8 cellular contexts compared by ENCODE assay signal in genomic region chr14:102320671-102321455, GRCh38. TPM values are rescaled to one million over a fixed set of nuclear protein-coding genes. Genes with fewer than 3 reads are reported as not detected.
DNase-seq lines count a peak whose midpoint lies in the region; ATAC-seq, FAIRE-seq and TF ChIP-seq lines count a peak whose summit lies in the region.

No MANE protein-coding gene starts in this region.

- TF ChIP-seq CTCF in heart right ventricle (IDR thresholded peaks at IDR 0.05): no peak
- TF ChIP-seq CTCF in bronchial epithelial cell (IDR thresholded peaks at IDR 0.05; ENCODE audit: insufficient read depth, low read length, severe bottlenecking): no peak
- TF ChIP-seq CTCF in foreskin keratinocyte (conservative IDR thresholded peaks at IDR 0.05): no peak

- no peaks in the 10 kb centered on the region for H3K27me3 ChIP-seq in heart right ventricle
- H3K27me3 ChIP-seq in bronchial epithelial cell (ENCODE audit: control insufficient read depth, insufficient read depth, low read length): no peaks in the 10 kb centered on the region
- no peaks in the 10 kb centered on the region for H3K27me3 ChIP-seq in mucosa of stomach (ENCODE audit: control insufficient read depth, insufficient read depth, low read length)
- no peaks in the 10 kb centered on the region for H3K27me3 ChIP-seq in foreskin keratinocyte

- DNase-seq in heart right ventricle (no peak), Right ventricle myocardium inferior (ENCODE audit: missing footprints) (no peak), bronchial epithelial cell (ENCODE audit: low read depth) (no peak), NCI-H2081 treated with DMSO at 0.1 percent for 48 hours (lab: John Stamatoyannopoulos, UW) (no peak), foreskin keratinocyte (no peak)

- FAIRE-seq in bronchial epithelial cell (lab: Jason Lieb, UNC): no peak

- H3K9ac ChIP-seq in mucosa of stomach (ENCODE audit: low read length): peak overlapping the region; percentile 97

- peak overlapping the region in 8 of 10 donors; percentile 83 to 98 (median 94) for H3K27ac ChIP-seq in heart right ventricle
- no peak overlapping the region for H3K27ac ChIP-seq in foreskin keratinocyte

- no peaks in the 10 kb centered on the region for H3K9me3 ChIP-seq in heart right ventricle
- no peaks in the 10 kb centered on the region for H3K9me3 ChIP-seq in mucosa of stomach (ENCODE audit: control insufficient read depth, low read length)

- ATAC-seq in heart right ventricle (no peak), Right ventricle myocardium inferior (no peak), HG03045 (IDR thresholded peaks at IDR 0.05; ENCODE audit: unreplicated experiment) (no peak), HG02571 (IDR thresholded peaks at IDR 0.05; ENCODE audit: unreplicated experiment) (no peak), foreskin keratinocyte (no peak)

- H3K4me3 ChIP-seq in heart right ventricle (peak overlapping the region in 8 of 10 donors; percentile 57 to 87 (median 75)), bronchial epithelial cell (ENCODE audit: low read depth, low read length) (peak overlapping the region; percentile 74), mucosa of stomach (ENCODE audit: low read length) (no peak overlapping the region)

- intact Hi-C loops in heart right ventricle (cut with DNase I) (loop anchor here in 2 of 10 donors (10.0 kb wide), 2 partner anchors 194 to 616 kb away; no protein-coding TSS in a partner anchor), Right ventricle myocardium inferior (cut with DNase I) (no loop called here)

- 90 to 92% methylated on average over 17 of the region's 17 CpGs for WGBS in heart right ventricle, 2 donors

- peaks cover 0 to 16% (median 0%) of the 10 kb centered on the region in 9 donors for H3K36me3 ChIP-seq in heart right ventricle
- H3K36me3 ChIP-seq in bronchial epithelial cell (ENCODE audit: control insufficient read depth, insufficient read depth, low read length): no peaks in the 10 kb centered on the region
- H3K36me3 ChIP-seq in mucosa of stomach (ENCODE audit: control insufficient read depth, insufficient read depth, low read length): no peaks in the 10 kb centered on the region

- H3K4me1 ChIP-seq in heart right ventricle (peaks cover 0 to 50% (median 38%) of the 10 kb centered on the region in 9 donors), mucosa of stomach (ENCODE audit: control insufficient read depth, insufficient read depth, low read length) (peaks cover 31% of the 10 kb centered on the region), foreskin keratinocyte (no peaks in the 10 kb centered on the region)

RNA-seq across cellular contexts. Expression of gene ZNF839, which starts 1.3 kb away (rescaled TPM):
- total RNA-seq in heart right ventricle (10 to 100 TPM in 1 of 10 donors, 1 to 10 TPM in 9; 7.0 to 12.8 (median 8.4) TPM), Right ventricle myocardium inferior (7.6 TPM), bronchial epithelial cell (8.2 and 9.7 TPM in 2 replicates), foreskin keratinocyte (8.0 and 10.2 TPM in 2 replicates)
- polyA plus RNA-seq in heart right ventricle (10 to 100 TPM in 1 of 2 donors, 1 to 10 TPM in 1; 3.8 to 13.4 TPM), foreskin keratinocyte (6.5 and 7.4 TPM in 2 replicates)

RNA-seq across cellular contexts. Expression of gene MOK, which starts 15.9 kb away (rescaled TPM):
- 10 to 100 TPM in 4 of 10 donors, 1 to 10 TPM in 6; 6.6 to 15.5 (median 9.5) TPM for total RNA-seq in heart right ventricle
- polyA plus RNA-seq in heart right ventricle: 10 to 100 TPM; 17.6 to 19.8 TPM
- 9.4 TPM for total RNA-seq in Right ventricle myocardium inferior
- total RNA-seq in bronchial epithelial cell: 3.2 and 4.0 TPM in 2 replicates
- 22.1 and 28.9 TPM in 2 replicates for total RNA-seq in foreskin keratinocyte
- 20.1 and 27.6 TPM in 2 replicates for polyA plus RNA-seq in foreskin keratinocyte

RNA-seq across cellular contexts. Expression of gene CINP, which starts 41.8 kb away (rescaled TPM):
- 10 to 100 TPM; 26.6 to 36.7 (median 31.0) TPM for total RNA-seq in heart right ventricle
- polyA plus RNA-seq in heart right ventricle: 10 to 100 TPM; 40.8 to 46.0 TPM
- total RNA-seq in Right ventricle myocardium inferior: 31.1 TPM
- total RNA-seq in bronchial epithelial cell: 38.4 and 42.9 TPM in 2 replicates
- total RNA-seq in foreskin keratinocyte: 44.0 and 44.8 TPM in 2 replicates
- 52.8 and 55.3 TPM in 2 replicates for polyA plus RNA-seq in foreskin keratinocyte

RNA-seq across cellular contexts. Expression of gene TECPR2, which starts 41.9 kb away (rescaled TPM):
- total RNA-seq in heart right ventricle: 10 to 100 TPM; 20.1 to 34.2 (median 25.3) TPM
- polyA plus RNA-seq in heart right ventricle: 1 to 10 TPM; 6.8 to 6.9 TPM
- 19.4 TPM for total RNA-seq in Right ventricle myocardium inferior
- total RNA-seq in bronchial epithelial cell: 4.7 and 7.6 TPM in 2 replicates
- 10.4 and 10.6 TPM in 2 replicates for total RNA-seq in foreskin keratinocyte
- polyA plus RNA-seq in foreskin keratinocyte: 3.3 and 3.4 TPM in 2 replicates
